Comparison of ENCODE assay signal across 14 cellular contexts in genomic region chr7:151403764-151404163, GRCh38. TPM values are rescaled to one million over a fixed set of nuclear protein-coding genes. Genes with fewer than 3 reads are reported as not detected.
A peak's percentile ranks its signal among the peaks of the same experiment; 100 is the strongest.
DNase-seq lines count a peak whose midpoint lies in the region; ATAC-seq and TF ChIP-seq lines count a peak whose summit lies in the region.
"Had no signal": no experiment of that assay in that cellular context is flagged by ENCODE, and none has a peak within 500 bp of the region (broad histone marks: within the 10 kb centered on the region; RNA-seq: fewer than 3 reads in every experiment).

No MANE protein-coding gene starts in this region.

- H3K4me1 Mint-ChIP-seq in Calu3 (ENCODE audit: low read depth, unreplicated experiment) = peaks cover 14% of the 10 kb centered on the region

- H3K36me3 Mint-ChIP-seq in Calu3 (ENCODE audit: insufficient read depth, unreplicated experiment) = no peaks in the 10 kb centered on the region

- no TSS peak for BruUV-seq in Calu3 (replicated peaks; lab: Mats Ljungman, UMichigan)

- no peaks in the 10 kb centered on the region for H3K9me3 Mint-ChIP-seq in Calu3 (ENCODE audit: low read depth, unreplicated experiment)

- DNase-seq in Calu3 (peak; percentile 26), RPMI8226 (peak; percentile 37), epithelial cell of esophagus (ENCODE audit: low read depth) (peak; percentile 73), renal cortical epithelial cell (ENCODE audit: low read depth) (peak; percentile 15), GM19240 (ENCODE audit: insufficient read length, low spot score) (no peak)
- DNase-seq: effector CD8-positive, alpha-beta T cell; mesendoderm; NCI-H2171; SJCRH30 had no signal

- H3K27ac Mint-ChIP-seq in Calu3 (ENCODE audit: unreplicated experiment) = peak overlapping the region; percentile 44

- CTCF ChIA-PET in Calu3 (lab: Charles Lee) = no interaction called here

- intact Hi-C loops in Calu3 (cut with micrococcal nuclease; ENCODE audit: unreplicated experiment) = loop anchor here (5.0 kb wide), 1 partner anchor 44 kb away; no protein-coding TSS in a partner anchor

- peak overlapping the region; percentile 17 for H3K4me3 Mint-ChIP-seq in Calu3 (ENCODE audit: low read depth, unreplicated experiment)

- TF ChIP-seq CTCF in Calu3 (IDR thresholded peaks at IDR 0.05; ENCODE audit: unreplicated experiment) = no peak
- TF ChIP-seq CTCF in epithelial cell of esophagus (IDR thresholded peaks at IDR 0.05; ENCODE audit: insufficient read depth, low read depth, low read length, missing control alignments) = no peak

- peaks cover 37% of the 10 kb centered on the region for H3K27me3 Mint-ChIP-seq in Calu3 (ENCODE audit: unreplicated experiment)

- H3K4me3 ChIP-seq in epithelial cell of esophagus (ENCODE audit: low read length) = no peak overlapping the region
- H3K4me3 ChIP-seq: body of pancreas, SJCRH30 had no signal

- ATAC-seq in GM18858 (IDR thresholded peaks at IDR 0.05; ENCODE audit: unreplicated experiment) (no peak), HG03196 (IDR thresholded peaks at IDR 0.05; ENCODE audit: unreplicated experiment) (no peak), GM21528 (IDR thresholded peaks at IDR 0.05; ENCODE audit: low FRiP score, unreplicated experiment) (no peak)

RNA-seq across cellular contexts. Expression of gene WDR86, which starts 6.1 kb away (rescaled TPM):
- total RNA-seq in Calu3 (2022) = not detected in 2 replicates
- total RNA-seq in renal cortical epithelial cell = 1.5 TPM in 1 of 2 replicates, not detected in the other
- total RNA-seq: activated CD8-positive, alpha-beta memory T cell treated with anti-CD3 and anti-CD28 coated beads for 36 hours had no signal

RNA-seq across cellular contexts. Expression of gene CRYGN, which starts 36.2 kb away (rescaled TPM):
- total RNA-seq in Calu3 (2022) = not detected in 2 replicates
- total RNA-seq in renal cortical epithelial cell = not detected in 2 replicates
- total RNA-seq: activated CD8-positive, alpha-beta memory T cell treated with anti-CD3 and anti-CD28 coated beads for 36 hours; body of pancreas; SJCRH30 had no signal
